12 cellular contexts compared by ENCODE assay signal in genomic region chr1:92709738-92710137, GRCh38.
A peak's percentile ranks its signal among the peaks of the same experiment; 100 is the strongest.
DNase-seq lines count a peak whose midpoint lies in the region; ATAC-seq, FAIRE-seq and TF ChIP-seq lines count a peak whose summit lies in the region.
"Had no signal": no experiment of that assay in that cellular context is flagged by ENCODE, and none has a peak within 500 bp of the region (broad histone marks: within the 10 kb centered on the region; RNA-seq: fewer than 3 reads in every experiment).

No MANE protein-coding gene starts in this region.

- ATAC-seq in HG03521 (IDR thresholded peaks at IDR 0.05; ENCODE audit: unreplicated experiment) = no peak
- ATAC-seq in HG03520 (IDR thresholded peaks at IDR 0.05; ENCODE audit: unreplicated experiment) = no peak
- ATAC-seq: CD8-positive, alpha-beta T cell had no signal

- intact Hi-C loops in kidney (cut with DNase I) = no loop called here

- no peak overlapping the region for H3K27ac ChIP-seq in kidney (ENCODE audit: low read depth in 2 of 2, low read length in 2 of 2)

- DNase-seq in AG08395 (ENCODE audit: low spot score) (peak; percentile 28), HFF-Myc (ENCODE audit: extremely low read depth, low read depth) (peak; percentile 15), astrocyte of the cerebellum (ENCODE audit: low read depth) (peak; percentile 41), iris pigment epithelial cell (ENCODE audit: low read depth) (peak; percentile 93), dedifferentiated amniotic fluid mesenchymal stem cell (ENCODE audit: extremely low spot score) (no peak), kidney (no peak)
- DNase-seq: CD8-positive, alpha-beta T cell; NCI-H2171 treated with DMSO at 0.1 percent for 48 hours; occipital lobe; stimulated activated CD4-positive, alpha-beta T cell treated with anti-CD3 and anti-CD28 coated beads, Interleukin-4, amount 100 ng/mL, for 4 hours had no signal

- in situ Hi-C loops in astrocyte of the cerebellum (cut with HindIII; ENCODE audit: low sequenced_read_pairs) = no loop called here

- FAIRE-seq in kidney (lab: Jason Lieb, UNC) = no peak

- H3K9me3 ChIP-seq in kidney (ENCODE audit: control insufficient read depth in 1 of 2, low read length in 2 of 2) = no peaks in the 10 kb centered on the region

- H3K36me3 ChIP-seq in kidney (ENCODE audit: control insufficient read depth in 1 of 2, insufficient read depth in 2 of 2, low read length in 2 of 2) = no peaks in the 10 kb centered on the region

- H3K9ac ChIP-seq in kidney (ENCODE audit: low read length in 2 of 2) = no peak overlapping the region

- peaks cover 0 to 13% of the 10 kb centered on the region in 2 donors for H3K4me1 ChIP-seq in kidney (ENCODE audit: control insufficient read depth in 1 of 2, insufficient read depth in 1 of 2, low read depth in 1 of 2, low read length in 2 of 2)

- H3K4me3 ChIP-seq in HFF-Myc (replicated peaks; ENCODE audit: low read depth, low read length) = no peak overlapping the region
- H3K4me3 ChIP-seq in astrocyte of the cerebellum (ENCODE audit: low read depth, low read length) = no peak overlapping the region
- H3K4me3 ChIP-seq in kidney (ENCODE audit: low read length in 2 of 2) = no peak overlapping the region

- TF ChIP-seq CTCF in HFF-Myc (IDR thresholded peaks at IDR 0.05; ENCODE audit: low read depth, low read length, missing control alignments) (no peak), astrocyte of the cerebellum (IDR thresholded peaks at IDR 0.05; ENCODE audit: low read depth, low read length, missing control alignments) (no peak), kidney (IDR thresholded peaks at IDR 0.05; ENCODE audit: borderline replicate concordance, extremely low read depth, insufficient read depth) (no peak)

Comparison
In these comparisons a context has a peak if more than half of its experiments do, and no peak if none do; other contexts are left out.
1. DNase-seq: peak in AG08395 (single experiment), HFF-Myc (single experiment), astrocyte of the cerebellum (single experiment) and iris pigment epithelial cell (single experiment); none in dedifferentiated amniotic fluid mesenchymal stem cell (single experiment) and kidney (single experiment).